ENCODE assay signal across 12 cellular contexts in the genomic region with DNA sequence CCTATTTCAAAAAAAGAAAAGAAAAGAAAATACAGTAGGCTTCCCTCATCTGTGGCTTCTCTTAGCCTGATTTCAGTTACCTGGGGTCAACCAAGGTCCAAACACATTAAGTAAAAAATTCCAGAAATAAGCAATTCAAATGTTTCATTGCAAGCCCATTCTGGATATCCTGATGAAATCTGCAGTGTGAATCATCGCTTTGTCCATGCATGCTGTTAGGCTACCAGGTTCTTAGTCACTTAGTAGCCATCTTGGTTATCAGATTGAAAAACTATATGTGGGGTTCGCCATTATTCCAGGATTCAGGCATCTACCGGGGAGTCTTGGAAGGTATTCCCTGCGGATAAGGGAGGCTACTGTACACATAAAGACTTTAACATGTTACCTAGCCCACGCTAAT. TPM values are rescaled to one million over a fixed set of nuclear protein-coding genes. Genes with fewer than 3 reads are reported as not detected.
DNase-seq lines count a peak whose midpoint lies in the region; ATAC-seq and TF ChIP-seq lines count a peak whose summit lies in the region.
"Had no signal": no experiment of that assay in that cellular context is flagged by ENCODE, and none has a peak within 500 bp of the region (broad histone marks: within the 10 kb centered on the region; RNA-seq: fewer than 3 reads in every experiment).

No MANE protein-coding gene starts in this region.

- H3K27me3 ChIP-seq in Karpas-422 (ENCODE audit: low read length), result no peaks in the 10 kb centered on the region
- peaks cover 6% of the 10 kb centered on the region for H3K27me3 ChIP-seq in neuron (ENCODE audit: insufficient read depth, low read length)
- H3K27me3 ChIP-seq in upper lobe of left lung, result no peaks in the 10 kb centered on the region

- no peak for TF ChIP-seq EP300 in upper lobe of left lung (IDR thresholded peaks at IDR 0.05)

- H3K9me3 Mint-ChIP-seq in T-helper 2 cell treated with Interferon-gamma antibody and Interleukin-4, amounts not matched to agents 5 μg/mL and 100 μg/mL, for 36 hours, result no peaks in the 10 kb centered on the region
- H3K9me3 Mint-ChIP-seq in central memory CD8-positive, alpha-beta T cell, result no peaks in the 10 kb centered on the region
- H3K9me3 Mint-ChIP-seq: activated naive CD4-positive, alpha-beta T cell treated with anti-CD3 and anti-CD28 coated beads, Interleukin-2, amount 50 U/mL, for 72 hours; H9 had no signal

- no peak overlapping the region for H2AFZ ChIP-seq in Karpas-422 (ENCODE audit: low read length)
- H2AFZ ChIP-seq in neuron (ENCODE audit: low read depth, low read length), result peak overlapping the region; percentile 55

- no peak overlapping the region for H3K27ac Mint-ChIP-seq in T-helper 2 cell treated with Interferon-gamma antibody and Interleukin-4, amounts not matched to agents 5 μg/mL and 100 μg/mL, for 36 hours
- H3K27ac Mint-ChIP-seq in central memory CD8-positive, alpha-beta T cell (ENCODE audit: low read depth), result peak overlapping the region; percentile 96

- no peak for ATAC-seq in central memory CD8-positive, alpha-beta T cell (replicated peaks; ENCODE audit: extremely low read depth, poor library complexity, severe bottlenecking)
- no peak for ATAC-seq in upper lobe of left lung (ENCODE audit: low FRiP score in 2 of 2)
- ATAC-seq in HG02973 (IDR thresholded peaks at IDR 0.05; ENCODE audit: unreplicated experiment), result no peak
- ATAC-seq in HG03354 (IDR thresholded peaks at IDR 0.05; ENCODE audit: poor library complexity, severe bottlenecking, unreplicated experiment), result no peak

- WGBS in upper lobe of left lung, 2 donors, result 98% methylated on average over 5 of the region's 5 CpGs

- no peaks in the 10 kb centered on the region for H3K9me3 ChIP-seq in Karpas-422 (ENCODE audit: low read length)
- no peaks in the 10 kb centered on the region for H3K9me3 ChIP-seq in neuron (ENCODE audit: low read length)
- no peaks in the 10 kb centered on the region for H3K9me3 ChIP-seq in upper lobe of left lung

- H3K27ac ChIP-seq in Karpas-422 (ENCODE audit: low read length) (no peak overlapping the region), upper lobe of left lung (no peak overlapping the region)

- H3K4me2 ChIP-seq in Karpas-422 (ENCODE audit: low read depth, low read length, poor library complexity, severe bottlenecking), result peak overlapping the region; percentile 95

- H3K4me3 ChIP-seq in Karpas-422 (ENCODE audit: low read length) (no peak overlapping the region), neuron (ENCODE audit: low read length) (no peak overlapping the region), upper lobe of left lung (no peak overlapping the region)

- peaks cover 3% of the 10 kb centered on the region for H3K27me3 Mint-ChIP-seq in T-helper 2 cell treated with Interferon-gamma antibody and Interleukin-4, amounts not matched to agents 5 μg/mL and 100 μg/mL, for 36 hours (ENCODE audit: low read depth)
- H3K27me3 Mint-ChIP-seq in central memory CD8-positive, alpha-beta T cell, result no peaks in the 10 kb centered on the region

- no peaks in the 10 kb centered on the region for H3K9me2 ChIP-seq in Karpas-422 (replicated peaks; ENCODE audit: insufficient read depth, low read length)

- H3K4me1 Mint-ChIP-seq in T-helper 2 cell treated with Interferon-gamma antibody and Interleukin-4, amounts not matched to agents 5 μg/mL and 100 μg/mL, for 36 hours (ENCODE audit: low read depth), result peaks cover 27% of the 10 kb centered on the region
- peaks cover 34% of the 10 kb centered on the region for H3K4me1 Mint-ChIP-seq in central memory CD8-positive, alpha-beta T cell

- H3K36me3 ChIP-seq in Karpas-422 (ENCODE audit: insufficient read depth, low read length), result peaks cover 12% of the 10 kb centered on the region; the same call in 1 of the 2 replicates
- H3K36me3 ChIP-seq in neuron (ENCODE audit: insufficient read depth, low read length), result peaks cover 7% of the 10 kb centered on the region
- H3K36me3 ChIP-seq in upper lobe of left lung, result no peaks in the 10 kb centered on the region

- H3K9ac ChIP-seq in Karpas-422 (ENCODE audit: low read length), result no peak overlapping the region

- no peak for DNase-seq in T-helper 2 cell treated with Interferon-gamma antibody and Interleukin-4, amounts not matched to agents 5 μg/mL and 100 μg/mL, for 36 hours (ENCODE audit: low spot score)
- DNase-seq in T-helper 2 cell (no peak), Karpas-422 (no peak), upper lobe of left lung (no peak)
- no peak for DNase-seq in central memory CD8-positive, alpha-beta T cell (ENCODE audit: low spot score in 2 of 2)
- DNase-seq: H9, left colon, NCI-H1092 treated with DMSO at 0.1 percent for 48 hours had no signal

- H3K4me1 ChIP-seq in Karpas-422 (ENCODE audit: low read length) (peaks cover 38% of the 10 kb centered on the region), neuron (ENCODE audit: insufficient read depth, low read length) (peaks cover 22% of the 10 kb centered on the region), upper lobe of left lung (peaks cover 16 to 26% (median 22%) of the 10 kb centered on the region in 4 donors)

- no peak for TF ChIP-seq POLR2A in upper lobe of left lung (IDR thresholded peaks at IDR 0.05)

- peaks cover 40% of the 10 kb centered on the region for H3K79me2 ChIP-seq in Karpas-422 (ENCODE audit: low read length)

- peaks cover 5% of the 10 kb centered on the region for H3K36me3 Mint-ChIP-seq in T-helper 2 cell treated with Interferon-gamma antibody and Interleukin-4, amounts not matched to agents 5 μg/mL and 100 μg/mL, for 36 hours (ENCODE audit: low read depth)
- H3K36me3 Mint-ChIP-seq in central memory CD8-positive, alpha-beta T cell (ENCODE audit: insufficient read depth), result peaks cover 9% of the 10 kb centered on the region

- TF ChIP-seq CTCF in upper lobe of left lung (IDR thresholded peaks at IDR 0.05), result no peak

- H3K4me3 Mint-ChIP-seq in T-helper 2 cell treated with Interferon-gamma antibody and Interleukin-4, amounts not matched to agents 5 μg/mL and 100 μg/mL, for 36 hours, result peak overlapping the region; percentile 21
- peak overlapping the region; percentile 85 for H3K4me3 Mint-ChIP-seq in central memory CD8-positive, alpha-beta T cell

- no peaks in the 10 kb centered on the region for H4K20me1 ChIP-seq in Karpas-422 (ENCODE audit: insufficient read depth, low read depth, low read length)

RNA-seq across cellular contexts. Expression of a gene that starts 1.0 kb away (rescaled TPM):
- total RNA-seq in Karpas-422 (2014; rRNA removed; shearing (Covaris generic); ENCODE audit: low replicate concordance), result 56.1 and 86.2 TPM in 2 replicates
- total RNA-seq in upper lobe of left lung, result 10 to 100 TPM; 22.0 to 63.6 (median 44.0) TPM
